22 cellular contexts compared by ENCODE assay signal in the genomic region with DNA sequence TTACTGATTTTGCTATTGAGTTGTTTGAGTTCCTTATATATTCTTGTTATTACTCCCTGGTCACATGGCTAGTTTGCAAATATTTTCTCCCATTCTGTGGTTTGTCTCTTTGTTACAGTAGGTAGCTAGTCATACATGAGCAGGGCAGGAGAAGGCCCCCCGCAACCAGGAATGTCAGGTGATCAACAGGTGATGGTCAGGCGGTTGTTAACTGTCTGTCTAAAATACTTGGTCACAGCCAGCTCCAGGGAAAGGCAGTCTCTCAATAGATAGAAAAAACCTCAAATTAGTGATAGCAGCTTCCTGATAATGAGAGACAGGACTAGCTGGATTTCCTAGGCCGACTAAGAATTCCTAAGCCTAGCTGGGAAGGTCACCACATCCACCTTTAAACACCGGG.
A peak's percentile ranks its signal among the peaks of the same experiment; 100 is the strongest.
DNase-seq lines count a peak whose midpoint lies in the region; ATAC-seq and TF ChIP-seq lines count a peak whose summit lies in the region.
"Had no signal": no experiment of that assay in that cellular context is flagged by ENCODE, and none has a peak within 500 bp of the region (broad histone marks: within the 10 kb centered on the region; RNA-seq: fewer than 3 reads in every experiment).

No MANE protein-coding gene starts in this region.

- peaks cover 12% of the 10 kb centered on the region for H3K4me1 ChIP-seq in Caco-2
- H3K4me1 ChIP-seq: SJSA1 had no signal

- DNase-seq in COLO668 (lab: John Stamatoyannopoulos, UW; ENCODE audit: unreplicated experiment) (peak; percentile 73), HT-29 (ENCODE audit: low spot score) (peak; percentile 16), islet precursor cell (peak; percentile 51), ecto neural progenitor cell (ENCODE audit: low spot score) (no peak), Caco-2 (no peak)
- DNase-seq: AML-193; CD8-positive, alpha-beta T cell; EL; HFFc6; MM.1S; NCI-H1048; NCI-H1417 treated with DMSO at 0.1 percent for 48 hours; NCI-H187; NCI-H524 treated with DMSO at 0.1 percent for 48 hours; OCI-M1 had no signal

- no peaks in the 10 kb centered on the region for H3K36me3 ChIP-seq in Caco-2 (ENCODE audit: control insufficient read depth, insufficient read depth, low read length)
- H3K36me3 ChIP-seq: SJSA1 had no signal

- H3K4me3 Mint-ChIP-seq in Caco-2 (ENCODE audit: unreplicated experiment): no peak overlapping the region
- H3K4me3 Mint-ChIP-seq: CD8-positive, alpha-beta T cell; HFFc6 had no signal

- no TSS peak for BruUV-seq in Caco-2 (replicated peaks; lab: Mats Ljungman, UMichigan)

- no peak overlapping the region for H3K4me3 ChIP-seq in Caco-2 (ENCODE audit: low read depth, low read length)
- H3K4me3 ChIP-seq: K562, SJSA1 had no signal

- CTCF ChIA-PET in Caco-2 (lab: Charles Lee): no interaction called here

- H3K27ac ChIP-seq in angular gyrus (ENCODE audit: low read depth, low read length): peak overlapping the region; percentile 80
- H3K27ac ChIP-seq: SJSA1 had no signal

- intact Hi-C loops in Caco-2 (cut with micrococcal nuclease; ENCODE audit: unreplicated experiment): no loop called here

- H3K27me3 Mint-ChIP-seq in Caco-2 (ENCODE audit: insufficient read depth, unreplicated experiment): no peaks in the 10 kb centered on the region

- POLR2A ChIA-PET in Caco-2 (lab: Charles Lee): no interaction called here

- H3K9me3 ChIP-seq in Caco-2: no peaks in the 10 kb centered on the region
- H3K9me3 ChIP-seq: SJSA1 had no signal

- H3K4me1 Mint-ChIP-seq in Caco-2 (ENCODE audit: low read depth, unreplicated experiment): peaks cover 3% of the 10 kb centered on the region

- TF ChIP-seq CTCF in Caco-2 (IDR thresholded peaks at IDR 0.05; ENCODE audit: insufficient read depth in 1 of 2, low read depth in 1 of 2, low read length in 1 of 2, severe bottlenecking in 1 of 2, unreplicated experiment in 1 of 2): no peak

- no peak for ATAC-seq in GM21717 (IDR thresholded peaks at IDR 0.05; ENCODE audit: unreplicated experiment)
- no peak for ATAC-seq in GM21390 (IDR thresholded peaks at IDR 0.05; ENCODE audit: unreplicated experiment)
- ATAC-seq: CD8-positive, alpha-beta T cell; HepG2; K562; Right ventricle myocardium inferior had no signal

- H3K27ac Mint-ChIP-seq in Caco-2 (ENCODE audit: unreplicated experiment): no peak overlapping the region
- H3K27ac Mint-ChIP-seq: CD8-positive, alpha-beta T cell; HFFc6 had no signal

- no peaks in the 10 kb centered on the region for H3K27me3 ChIP-seq in Caco-2 (replicated peaks; ENCODE audit: control insufficient read depth, insufficient read depth, low read length)
- H3K27me3 ChIP-seq: SJSA1 had no signal

- H3K36me3 Mint-ChIP-seq in Caco-2 (ENCODE audit: insufficient read depth, unreplicated experiment): no peaks in the 10 kb centered on the region
- H3K36me3 Mint-ChIP-seq: CD8-positive, alpha-beta T cell had no signal

- H3K9me3 Mint-ChIP-seq in Caco-2 (ENCODE audit: unreplicated experiment): no peaks in the 10 kb centered on the region
- H3K9me3 Mint-ChIP-seq: CD8-positive, alpha-beta T cell had no signal

Comparison
In these comparisons a context has a peak if more than half of its experiments do, and no peak if none do; other contexts are left out.
1. DNase-seq: peak in COLO668 (single experiment), HT-29 (single experiment) and islet precursor cell (single experiment); none in ecto neural progenitor cell (single experiment) and Caco-2 (0 of 2).